Comparison of ENCODE assay signal across 17 cellular contexts in the genomic region with DNA sequence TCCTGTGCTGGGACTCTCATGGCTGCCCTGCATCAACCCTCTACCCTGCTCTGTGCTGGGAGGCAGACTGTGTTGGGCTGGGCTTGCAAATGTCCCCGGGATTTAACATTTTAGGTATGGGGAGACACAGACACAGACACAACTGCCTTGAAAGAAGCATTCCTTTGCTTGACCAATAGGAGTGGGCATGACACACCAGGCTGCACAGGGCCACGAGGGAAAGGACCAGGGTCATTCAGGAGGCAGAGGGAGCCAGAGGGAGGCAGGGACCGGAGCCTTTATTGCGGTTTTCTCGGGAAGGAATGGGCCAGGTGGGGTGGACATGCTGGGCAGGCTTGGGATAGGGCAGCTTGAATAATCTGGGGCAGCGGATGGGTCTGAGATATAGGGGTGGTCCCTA.
"Had no signal": no experiment of that assay in that cellular context is flagged by ENCODE, and none has a peak within 500 bp of the region (broad histone marks: within the 10 kb centered on the region; RNA-seq: fewer than 3 reads in every experiment).

No MANE protein-coding gene starts in this region.

- H3K4me2 ChIP-seq: hepatocyte had no signal

- H3K79me2 ChIP-seq: hepatocyte had no signal

- H3K4me3 ChIP-seq: coronary artery, hepatocyte, mucosa of descending colon, psoas muscle, right lobe of liver, suprapubic skin, thyroid gland had no signal

- ATAC-seq: mucosa of descending colon; naive thymus-derived CD8-positive, alpha-beta T cell; psoas muscle; right lobe of liver; stimulated activated effector memory CD8-positive, alpha-beta T cell treated with anti-CD3 and anti-CD28 coated beads, Interleukin-12 subunit alpha, Interleukin-12 subunit beta, amount 100 ng/mL, for 72 hours; stimulated activated naive CD8-positive, alpha-beta T cell treated with anti-CD3 and anti-CD28 coated beads, Interleukin-15, Interleukin-2, amounts not matched to agents 100 U/mL and 50 U/mL, for 24 hours had no signal

- DNase-seq: effector CD4-positive, alpha-beta T cell; foreskin melanocyte; head of caudate nucleus; kidney glomerular epithelial cell; mucosa of descending colon; naive thymus-derived CD8-positive, alpha-beta T cell; psoas muscle; retina; right lobe of liver; stimulated activated CD4-positive, alpha-beta T cell treated with anti-CD3 and anti-CD28 coated beads, Interleukin-4, amount 100 ng/mL, for 1 hour; stimulated activated CD8-positive, alpha-beta memory T cell treated with anti-CD3 and anti-CD28 coated beads, Interleukin-4, amount 100 ng/mL, for 48 hours; stimulated activated naive CD8-positive, alpha-beta T cell treated with anti-CD3 and anti-CD28 coated beads, Interleukin-15, Interleukin-2, amounts not matched to agents 100 U/mL and 50 U/mL, for 24 hours; thyroid gland had no signal

- H3K27me3 ChIP-seq: hepatocyte, right lobe of liver, thyroid gland had no signal

- H3K4me1 ChIP-seq: psoas muscle, right lobe of liver, suprapubic skin had no signal

- H3K9me3 ChIP-seq: mucosa of descending colon, psoas muscle, right lobe of liver, suprapubic skin, thyroid gland had no signal

- H2AFZ ChIP-seq: hepatocyte had no signal

- H3K27ac ChIP-seq: coronary artery, hepatocyte, psoas muscle, right lobe of liver, suprapubic skin, thyroid gland had no signal

- H3K36me3 ChIP-seq: right lobe of liver, suprapubic skin, thyroid gland had no signal
